In the genomic region with DNA sequence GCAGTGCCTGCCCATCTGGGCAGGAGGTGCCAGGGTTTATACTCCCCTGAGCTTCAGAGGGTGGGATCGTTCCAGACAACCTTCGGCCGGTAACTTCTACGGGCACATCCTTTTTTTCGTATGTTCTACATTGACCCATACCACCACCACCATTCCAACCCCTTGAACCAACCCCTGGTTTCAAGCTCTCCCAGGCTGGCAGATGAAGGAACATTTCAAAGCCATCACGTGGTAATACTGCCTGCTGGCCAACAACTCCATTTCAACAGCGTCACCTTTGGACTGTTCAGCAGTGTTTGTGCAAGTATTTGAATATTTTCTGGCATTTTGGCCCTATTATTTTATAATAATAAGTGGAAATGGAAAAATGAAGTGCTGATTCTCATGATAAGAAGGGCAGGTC, we compare ENCODE assay signal across 2 cellular contexts.
TF ChIP-seq lines count a peak whose summit lies in the region.

No MANE protein-coding gene starts in this region.

TF ChIP-seq in liver, 16 proteins besides CTCF, POLR2A, EP300 and RAD21 (continued from another document):
- TF ChIP-seq REST (IDR thresholded peaks at IDR 0.05) (peak; percentile 79), FOXA1 (IDR thresholded peaks at IDR 0.05) (peak; percentile 16), FOXA2 (IDR thresholded peaks at IDR 0.05) (no peak), EGR1 (IDR thresholded peaks at IDR 0.05; ENCODE audit: low read depth in 2 of 2) (no peak), HNF4A (conservative IDR thresholded peaks at IDR 0.05) (peak; percentile 92 to 93), YY1 (IDR thresholded peaks at IDR 0.05) (peak; percentile 82), JUND (IDR thresholded peaks at IDR 0.05) (peak in 1 of 2 donors; percentile 19), RXRA (IDR thresholded peaks at IDR 0.05) (peak; percentile 48 to 62)
- TF ChIP-seq, protein P1, sequence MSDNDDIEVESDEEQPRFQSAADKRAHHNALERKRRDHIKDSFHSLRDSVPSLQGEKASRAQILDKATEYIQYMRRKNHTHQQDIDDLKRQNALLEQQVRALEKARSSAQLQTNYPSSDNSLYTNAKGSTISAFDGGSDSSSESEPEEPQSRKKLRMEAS (IDR thresholded peaks at IDR 0.05): peak; percentile 25

TF ChIP-seq in SK-N-SH treated with all-trans-retinoic acid at 6 μM for 48 hours, 23 proteins besides CTCF, POLR2A, EP300 and RAD21 (continued from another document):
- no peak for TF ChIP-seq ARNTL (CRISPR knock-in tag; IDR thresholded peaks at IDR 0.05; ENCODE audit: borderline replicate concordance, low read depth)
- no peak for TF ChIP-seq ZNF8 (CRISPR knock-in tag; IDR thresholded peaks at IDR 0.05)
